ENCODE assay signal across 20 cellular contexts in genomic region chr1:157114183-157115121, GRCh38. TPM values are rescaled to one million over a fixed set of nuclear protein-coding genes. Genes with fewer than 3 reads are reported as not detected.
DNase-seq lines count a peak whose midpoint lies in the region; ATAC-seq and TF ChIP-seq lines count a peak whose summit lies in the region.
"Had no signal": no experiment of that assay in that cellular context is flagged by ENCODE, and none has a peak within 500 bp of the region (broad histone marks: within the 10 kb centered on the region; RNA-seq: fewer than 3 reads in every experiment).

No MANE protein-coding gene starts in this region.

- peak; percentile 1 for DNase-seq in activated CD4-positive, alpha-beta memory T cell treated with anti-CD3 and anti-CD28 coated beads for 36 hours
- DNase-seq in activated CD4-positive, alpha-beta memory T cell treated with anti-CD3 and anti-CD28 coated beads, Interleukin-2, amount 10 ng/mL, durations not matched to agents 7 days and 5 days, result no peak
- DNase-seq in mesenteric fat pad (ENCODE audit: low spot score) (peak; percentile 64), suprapubic skin (ENCODE audit: low spot score in 2 of 2) (peak; percentile 36 to 45), body of pancreas (no peak), T1000 (lab: John Stamatoyannopoulos, UW) (no peak)
- DNase-seq: BE2C; Calu3; CD4-positive, alpha-beta memory T cell; DMS79; NCI-H1048; NCI-H1436 treated with DMSO at 0.1 percent for 48 hours; NCI-H2029 treated with DMSO at 0.1 percent for 48 hours; NCI-H510A treated with DMSO at 0.1 percent for 48 hours; NCI-H82 had no signal

- no peak for TF ChIP-seq POLR2A in suprapubic skin (IDR thresholded peaks at IDR 0.05)
- TF ChIP-seq POLR2A in body of pancreas (IDR thresholded peaks at IDR 0.05), result no peak

- no peaks in the 10 kb centered on the region for H3K9me3 Mint-ChIP-seq in activated CD4-positive, alpha-beta memory T cell treated with anti-CD3 and anti-CD28 coated beads for 36 hours
- H3K9me3 Mint-ChIP-seq in activated CD4-positive, alpha-beta memory T cell treated with anti-CD3 and anti-CD28 coated beads, Interleukin-2, amount 10 ng/mL, durations not matched to agents 7 days and 5 days, result no peaks in the 10 kb centered on the region
- H3K9me3 Mint-ChIP-seq in activated T-helper 17 cell treated with anti-CD3 and anti-CD28 coated beads, Interleukin-2, amount 50 U/mL, for 72 hours, result no peaks in the 10 kb centered on the region
- H3K9me3 Mint-ChIP-seq: CD4-positive, alpha-beta memory T cell had no signal

- CTCF ChIA-PET in activated CD4-positive, alpha-beta memory T cell treated with anti-CD3 and anti-CD28 coated beads for 36 hours (lab: Charles Lee), result interaction anchor here (2.0 kb wide), 1 partner anchor 24 kb away, joined by 6 read pairs; no protein-coding TSS in a partner anchor
- CTCF ChIA-PET in activated CD4-positive, alpha-beta memory T cell treated with anti-CD3 and anti-CD28 coated beads, Interleukin-2, amount 10 ng/mL, durations not matched to agents 7 days and 5 days (lab: Charles Lee), result no interaction called here

- H3K27me3 Mint-ChIP-seq in activated CD4-positive, alpha-beta memory T cell treated with anti-CD3 and anti-CD28 coated beads for 36 hours, result peaks cover 7% of the 10 kb centered on the region
- H3K27me3 Mint-ChIP-seq in activated CD4-positive, alpha-beta memory T cell treated with anti-CD3 and anti-CD28 coated beads, Interleukin-2, amount 10 ng/mL, durations not matched to agents 7 days and 5 days, result peaks cover 12% of the 10 kb centered on the region
- peaks cover 7% of the 10 kb centered on the region for H3K27me3 Mint-ChIP-seq in activated T-helper 17 cell treated with anti-CD3 and anti-CD28 coated beads, Interleukin-2, amount 50 U/mL, for 72 hours

- H3K36me3 Mint-ChIP-seq in activated CD4-positive, alpha-beta memory T cell treated with anti-CD3 and anti-CD28 coated beads for 36 hours, result no peaks in the 10 kb centered on the region
- no peaks in the 10 kb centered on the region for H3K36me3 Mint-ChIP-seq in activated CD4-positive, alpha-beta memory T cell treated with anti-CD3 and anti-CD28 coated beads, Interleukin-2, amount 10 ng/mL, durations not matched to agents 7 days and 5 days (ENCODE audit: low read depth)
- H3K36me3 Mint-ChIP-seq in activated T-helper 17 cell treated with anti-CD3 and anti-CD28 coated beads, Interleukin-2, amount 50 U/mL, for 72 hours (ENCODE audit: low read depth), result no peaks in the 10 kb centered on the region

- peaks cover 5% of the 10 kb centered on the region for H3K36me3 ChIP-seq in suprapubic skin
- H3K36me3 ChIP-seq in body of pancreas (replicated peaks in 1 of 2; ENCODE audit: insufficient read depth in 1 of 2, low read depth in 2 of 2), result no peaks in the 10 kb centered on the region

- 83% methylated on average over 16 of the region's 18 CpGs for WGBS in suprapubic skin
- WGBS in body of pancreas, 2 donors, result 61 to 69% methylated on average over 18 of the region's 18 CpGs

- H3K27ac ChIP-seq in suprapubic skin (no peak overlapping the region), body of pancreas (no peak overlapping the region)
- H3K27ac ChIP-seq: 22Rv1 had no signal

- TF ChIP-seq EP300 in suprapubic skin (IDR thresholded peaks at IDR 0.05), result no peak

- H3K9me3 ChIP-seq in suprapubic skin, result no peaks in the 10 kb centered on the region
- H3K9me3 ChIP-seq in body of pancreas, result no peaks in the 10 kb centered on the region
- H3K9me3 ChIP-seq: BE2C had no signal

- no peak for ATAC-seq in activated T-helper 17 cell treated with anti-CD3 and anti-CD28 coated beads, Interleukin-2, amount 50 U/mL, for 72 hours (replicated peaks)
- no peak for ATAC-seq in body of pancreas
- ATAC-seq in GM21723 (IDR thresholded peaks at IDR 0.05; ENCODE audit: unreplicated experiment), result no peak

- no peaks in the 10 kb centered on the region for H3K4me1 ChIP-seq in suprapubic skin
- H3K4me1 ChIP-seq in body of pancreas, result no peaks in the 10 kb centered on the region
- H3K4me1 ChIP-seq: BE2C had no signal

- H3K4me3 ChIP-seq in suprapubic skin (no peak overlapping the region), body of pancreas (no peak overlapping the region)

- POLR2A ChIA-PET in activated CD4-positive, alpha-beta memory T cell treated with anti-CD3 and anti-CD28 coated beads for 36 hours (lab: Charles Lee), result no interaction called here
- POLR2A ChIA-PET in activated CD4-positive, alpha-beta memory T cell treated with anti-CD3 and anti-CD28 coated beads, Interleukin-2, amount 10 ng/mL, durations not matched to agents 7 days and 5 days (lab: Charles Lee), result no interaction called here

- H3K4me3 Mint-ChIP-seq in activated CD4-positive, alpha-beta memory T cell treated with anti-CD3 and anti-CD28 coated beads for 36 hours, result no peak overlapping the region
- H3K4me3 Mint-ChIP-seq in activated CD4-positive, alpha-beta memory T cell treated with anti-CD3 and anti-CD28 coated beads, Interleukin-2, amount 10 ng/mL, durations not matched to agents 7 days and 5 days, result no peak overlapping the region
- no peak overlapping the region for H3K4me3 Mint-ChIP-seq in activated T-helper 17 cell treated with anti-CD3 and anti-CD28 coated beads, Interleukin-2, amount 50 U/mL, for 72 hours
- H3K4me3 Mint-ChIP-seq: CD4-positive, alpha-beta memory T cell had no signal

- H3K27me3 ChIP-seq in suprapubic skin (peaks cover 11% of the 10 kb centered on the region), body of pancreas (no peaks in the 10 kb centered on the region)
- H3K27me3 ChIP-seq: BE2C had no signal

- intact Hi-C loops in activated CD4-positive, alpha-beta memory T cell treated with anti-CD3 and anti-CD28 coated beads for 36 hours (cut with micrococcal nuclease), result no loop called here
- intact Hi-C loops in body of pancreas (cut with DNase I), result no loop called here

- H3K4me1 Mint-ChIP-seq in activated CD4-positive, alpha-beta memory T cell treated with anti-CD3 and anti-CD28 coated beads for 36 hours (ENCODE audit: low read depth), result no peaks in the 10 kb centered on the region
- H3K4me1 Mint-ChIP-seq in activated CD4-positive, alpha-beta memory T cell treated with anti-CD3 and anti-CD28 coated beads, Interleukin-2, amount 10 ng/mL, durations not matched to agents 7 days and 5 days, result no peaks in the 10 kb centered on the region
- peaks cover 20% of the 10 kb centered on the region for H3K4me1 Mint-ChIP-seq in activated T-helper 17 cell treated with anti-CD3 and anti-CD28 coated beads, Interleukin-2, amount 50 U/mL, for 72 hours

- no peak overlapping the region for H3K27ac Mint-ChIP-seq in activated CD4-positive, alpha-beta memory T cell treated with anti-CD3 and anti-CD28 coated beads for 36 hours
- H3K27ac Mint-ChIP-seq in activated CD4-positive, alpha-beta memory T cell treated with anti-CD3 and anti-CD28 coated beads, Interleukin-2, amount 10 ng/mL, durations not matched to agents 7 days and 5 days, result no peak overlapping the region
- peak overlapping the region; percentile 71 for H3K27ac Mint-ChIP-seq in activated T-helper 17 cell treated with anti-CD3 and anti-CD28 coated beads, Interleukin-2, amount 50 U/mL, for 72 hours

- TF ChIP-seq CTCF in suprapubic skin (IDR thresholded peaks at IDR 0.05), result no peak
- no peak for TF ChIP-seq CTCF in body of pancreas (IDR thresholded peaks at IDR 0.05)

RNA-seq across cellular contexts. Expression of gene ETV3L, which starts 14.8 kb away (rescaled TPM):
- total RNA-seq in activated CD4-positive, alpha-beta memory T cell treated with anti-CD3 and anti-CD28 coated beads for 36 hours, result not detected
- total RNA-seq in activated CD4-positive, alpha-beta memory T cell treated with anti-CD3 and anti-CD28 coated beads, Interleukin-2, amount 10 ng/mL, durations not matched to agents 7 days and 5 days, result not detected
- under 1 TPM in 1 of 2 donors, not detected in 1; 0.26 TPM for total RNA-seq in activated T-helper 17 cell treated with anti-CD3 and anti-CD28 coated beads, Interleukin-2, amount 50 U/mL, for 72 hours
- total RNA-seq in mesenteric fat pad (not detected), suprapubic skin (not detected), body of pancreas (not detected)
- total RNA-seq: Calu3; CD4-positive, alpha-beta memory T cell; MCF 10A; SK-MEL-5 had no signal

RNA-seq across cellular contexts. Expression of gene ETV3, which starts 23.7 kb away (rescaled TPM):
- total RNA-seq in activated CD4-positive, alpha-beta memory T cell treated with anti-CD3 and anti-CD28 coated beads for 36 hours, result 10 to 100 TPM; 30.9 to 32.4 TPM
- total RNA-seq in activated CD4-positive, alpha-beta memory T cell treated with anti-CD3 and anti-CD28 coated beads, Interleukin-2, amount 10 ng/mL, durations not matched to agents 7 days and 5 days, result 10 to 100 TPM; 47.5 to 51.1 TPM
- total RNA-seq in activated T-helper 17 cell treated with anti-CD3 and anti-CD28 coated beads, Interleukin-2, amount 50 U/mL, for 72 hours, result 10 to 100 TPM; 18.4 to 39.4 TPM
- total RNA-seq in mesenteric fat pad, result 37.2 TPM
- 10 to 100 TPM; 88.9 to 93.6 (median 90.9) TPM for total RNA-seq in suprapubic skin
- 10 to 100 TPM in 1 of 2 donors, 1 to 10 TPM in 1; 5.6 to 11.4 TPM for total RNA-seq in body of pancreas

Comparison
In these comparisons a context has a peak if more than half of its experiments do, and no peak if none do; other contexts are left out.
1. DNase-seq: peak in activated CD4-positive, alpha-beta memory T cell treated with anti-CD3 and anti-CD28 coated beads for 36 hours (single experiment), mesenteric fat pad (single experiment) and suprapubic skin (2 of 2); none in activated CD4-positive, alpha-beta memory T cell treated with anti-CD3 and anti-CD28 coated beads, Interleukin-2, amount 10 ng/mL, durations not matched to agents 7 days and 5 days (single experiment), body of pancreas (0 of 4) and T1000 (single experiment).